ENCODE assay signal across 17 cellular contexts in the genomic region with DNA sequence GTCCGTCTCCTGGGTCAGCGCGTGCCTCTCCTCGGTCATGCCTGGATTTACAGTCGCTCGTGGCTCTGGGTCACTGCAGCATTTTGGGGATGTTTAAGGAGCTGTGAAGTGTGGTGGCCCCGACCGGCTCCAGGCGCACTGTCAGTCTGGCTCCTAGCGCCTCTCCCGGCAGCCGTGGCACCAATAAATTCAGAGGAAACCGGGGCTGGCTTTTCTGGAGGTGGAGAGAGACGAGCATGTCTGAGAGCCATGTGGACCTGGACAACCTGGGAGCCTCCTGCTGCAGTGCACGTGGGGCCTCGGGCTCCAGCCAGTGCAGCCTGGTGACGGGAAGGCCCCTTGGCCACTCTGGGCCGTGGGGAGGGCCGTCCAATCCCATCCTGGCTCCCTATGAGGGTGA. TPM values are rescaled to one million over a fixed set of nuclear protein-coding genes. Genes with fewer than 3 reads are reported as not detected.
"Had no signal": no experiment of that assay in that cellular context is flagged by ENCODE, and none has a peak within 500 bp of the region (broad histone marks: within the 10 kb centered on the region; RNA-seq: fewer than 3 reads in every experiment).

No MANE protein-coding gene starts in this region.

- H3K4me3 ChIP-seq: cardiac muscle cell, colonic mucosa, gastroesophageal sphincter, heart right ventricle, left lung, tibial artery had no signal

- H3K4me3 Mint-ChIP-seq: activated CD4-positive, alpha-beta memory T cell treated with anti-CD3 and anti-CD28 coated beads for 36 hours had no signal

- H3K9ac ChIP-seq: parathyroid adenoma had no signal

- H3K4me1 ChIP-seq: colonic mucosa, gastroesophageal sphincter, heart right ventricle, left lung, parathyroid adenoma, tibial artery had no signal

- ATAC-seq: esophagus mucosa, gastroesophageal sphincter, heart right ventricle, left lung had no signal

- FAIRE-seq: urothelium cell line had no signal

- H3K36me3 ChIP-seq: cardiac muscle cell, colonic mucosa, gastroesophageal sphincter, heart right ventricle, left lung, tibial artery had no signal

- H3K79me2 ChIP-seq: parathyroid adenoma had no signal

- H3K27ac ChIP-seq: cardiac muscle cell, colonic mucosa, gastroesophageal sphincter, heart right ventricle, left lung, parathyroid adenoma, tibial artery had no signal

- DNase-seq: activated CD4-positive, alpha-beta memory T cell treated with anti-CD3 and anti-CD28 coated beads for 36 hours; activated T-cell treated with anti-CD3 and anti-CD28 coated beads for 4 hours; colonic mucosa; heart right ventricle; left lung; mammary epithelial cell; stimulated activated CD4-positive, alpha-beta T cell treated with anti-CD3 and anti-CD28 coated beads, Interleukin-4, amount 100 ng/mL, for 24 hours; stimulated activated naive CD4-positive, alpha-beta T cell; tibial artery had no signal

- H3K27ac Mint-ChIP-seq: activated CD4-positive, alpha-beta memory T cell treated with anti-CD3 and anti-CD28 coated beads for 36 hours; activated naive CD8-positive, alpha-beta T cell had no signal

- H3K27me3 Mint-ChIP-seq: activated CD4-positive, alpha-beta memory T cell treated with anti-CD3 and anti-CD28 coated beads for 36 hours; activated naive CD8-positive, alpha-beta T cell had no signal

- H3K9me3 ChIP-seq: colonic mucosa had no signal

- H3K27me3 ChIP-seq: colonic mucosa had no signal

- H2AFZ ChIP-seq: parathyroid adenoma had no signal

RNA-seq across cellular contexts. Expression of a gene that starts 36.8 kb away (rescaled TPM):
- total RNA-seq: cardiac muscle cell; gastroesophageal sphincter; mammary epithelial cell; myocyte; T-helper 2 cell treated with Interferon-gamma antibody and Interleukin-4, amounts not matched to agents 100 ng/mL and 5 ng/mL, for 36 hours had no signal
- polyA plus RNA-seq: cardiac muscle cell, mammary epithelial cell had no signal
